In the genomic region with DNA sequence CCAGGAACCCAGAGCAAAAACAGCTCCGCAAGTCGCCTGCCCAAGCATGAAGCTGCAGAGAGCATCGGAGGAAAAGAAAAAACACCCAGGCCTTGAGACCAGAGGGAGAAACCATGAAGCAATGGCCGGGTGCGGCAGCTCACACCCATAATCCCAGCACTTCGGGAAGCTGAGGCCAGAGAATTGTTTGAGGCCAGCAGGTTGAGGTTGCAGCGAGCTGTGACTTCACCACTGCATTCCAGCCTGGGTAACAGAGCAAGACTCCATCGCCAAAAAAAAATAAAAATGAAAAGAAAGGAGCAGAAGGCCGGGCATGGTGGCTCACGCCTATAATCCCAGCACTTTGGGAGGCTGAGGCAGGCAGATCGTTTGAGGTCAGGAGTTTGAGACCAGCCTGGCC, we compare ENCODE assay signal across 15 cellular contexts.
"Had no signal": no experiment of that assay in that cellular context is flagged by ENCODE, and none has a peak within 500 bp of the region (broad histone marks: within the 10 kb centered on the region; RNA-seq: fewer than 3 reads in every experiment).

No MANE protein-coding gene starts in this region.

- H3K4me3 Mint-ChIP-seq: naive thymus-derived CD8-positive, alpha-beta T cell; stimulated activated naive B cell treated with anti-CD40 and anti-IgM and Interleukin-4, amounts not matched to agents 10 μg/mL and 1 μg/mL and 100 μg/mL, for 72 hours; stimulated activated naive CD8-positive, alpha-beta T cell treated with anti-CD3 and anti-CD28 coated beads, Interleukin-15, Interleukin-2, amounts not matched to agents 100 ng/mL and 50 ng/mL, for 24 hours had no signal

- ATAC-seq: gastrocnemius medialis; naive thymus-derived CD8-positive, alpha-beta T cell; pancreas; right lobe of liver; stimulated activated naive B cell treated with anti-CD40 and anti-IgM and Interleukin-4, amounts not matched to agents 10 μg/mL and 1 μg/mL and 100 μg/mL, for 72 hours had no signal

- DNase-seq: central memory CD4-positive, alpha-beta T cell; effector CD4-positive, alpha-beta T cell; gastrocnemius medialis; lower lobe of right lung; naive thymus-derived CD8-positive, alpha-beta T cell; pancreas; right lobe of liver; stimulated activated CD4-positive, alpha-beta T cell treated with anti-CD3 and anti-CD28 coated beads, Interleukin-15, amount 100 ng/mL, for 24 hours; stimulated activated CD4-positive, alpha-beta T cell treated with anti-CD3 and anti-CD28 coated beads, Interleukin-2, amount 100 ng/mL, for 48 hours; stimulated activated naive B cell treated with anti-CD40 and anti-IgM and Interleukin-4, amounts not matched to agents 10 μg/mL and 1 μg/mL and 100 μg/mL, for 72 hours had no signal

- H3K4me1 ChIP-seq: gastrocnemius medialis, pancreas, right lobe of liver had no signal

- H3K4me3 ChIP-seq: gastrocnemius medialis, lower lobe of right lung, pancreas, right lobe of liver, tibial nerve had no signal

- H3K9me3 Mint-ChIP-seq: naive thymus-derived CD8-positive, alpha-beta T cell; neural crest cell; stimulated activated naive B cell treated with anti-CD40 and anti-IgM and Interleukin-4, amounts not matched to agents 10 μg/mL and 1 μg/mL and 100 μg/mL, for 72 hours; stimulated activated naive CD8-positive, alpha-beta T cell treated with anti-CD3 and anti-CD28 coated beads, Interleukin-15, Interleukin-2, amounts not matched to agents 100 ng/mL and 50 ng/mL, for 24 hours had no signal

- H3K9me3 ChIP-seq: gastrocnemius medialis, lower lobe of right lung, pancreas, right lobe of liver, thoracic aorta, tibial nerve had no signal

- H3K36me3 ChIP-seq: gastrocnemius medialis, lower lobe of right lung, pancreas, right lobe of liver, thoracic aorta, tibial nerve had no signal

- H3K27ac Mint-ChIP-seq: progenitor cell of endocrine pancreas; stimulated activated naive B cell treated with anti-CD40 and anti-IgM and Interleukin-4, amounts not matched to agents 10 μg/mL and 1 μg/mL and 100 μg/mL, for 72 hours; stimulated activated naive CD8-positive, alpha-beta T cell treated with anti-CD3 and anti-CD28 coated beads, Interleukin-15, Interleukin-2, amounts not matched to agents 100 ng/mL and 50 ng/mL, for 24 hours had no signal

- H3K27me3 ChIP-seq: gastrocnemius medialis, pancreas, right lobe of liver, tibial nerve had no signal

- H3K27ac ChIP-seq: gastrocnemius medialis, lower lobe of right lung, pancreas, right lobe of liver, thoracic aorta had no signal
